In the genomic region with DNA sequence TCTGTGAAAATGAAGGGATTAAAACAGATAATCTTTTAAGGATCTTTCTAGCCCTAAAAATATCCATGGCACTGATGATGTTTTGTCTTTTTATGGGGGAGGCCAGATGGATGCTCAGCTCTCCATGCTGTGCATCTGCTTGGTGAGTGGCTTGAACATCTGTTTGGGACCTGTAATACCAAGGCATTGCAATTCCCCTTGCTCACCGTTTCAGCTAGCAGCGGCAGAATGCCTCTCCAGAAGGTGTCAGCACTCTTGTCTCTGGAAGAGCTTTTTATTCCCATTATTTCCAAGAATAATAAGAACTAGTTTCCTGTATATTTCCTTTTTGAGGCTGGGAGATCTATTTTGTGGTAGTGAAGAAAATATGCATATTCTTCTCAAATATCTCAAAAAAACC, we compare ENCODE assay signal across 20 cellular contexts.
DNase-seq lines count a peak whose midpoint lies in the region; ATAC-seq and TF ChIP-seq lines count a peak whose summit lies in the region.
"Had no signal": no experiment of that assay in that cellular context is flagged by ENCODE, and none has a peak within 500 bp of the region (broad histone marks: within the 10 kb centered on the region; RNA-seq: fewer than 3 reads in every experiment).

No MANE protein-coding gene starts in this region.

- no peaks in the 10 kb centered on the region for H3K9me3 ChIP-seq in endodermal cell (ENCODE audit: control insufficient read depth, low read length)
- H3K9me3 ChIP-seq: neutrophil had no signal

- DNase-seq in GM23338 (ENCODE audit: low spot score) (peak; percentile 65), NCI-H69 (lab: John Stamatoyannopoulos, UW) (peak; percentile 79), endodermal cell (no peak), retina (peak; percentile 14), germinal center (ENCODE audit: low spot score) (no peak)
- no peak for DNase-seq in stimulated activated naive CD4-positive, alpha-beta T cell (lab: John Stamatoyannopoulos, UW)
- no peak for DNase-seq in stimulated activated CD4-positive, alpha-beta T cell treated with anti-CD3 and anti-CD28 coated beads, Interleukin-4, amount 100 ng/mL, for 1 hour
- DNase-seq: activated naive CD4-positive, alpha-beta T cell; AML-193; DMS79; effector memory CD8-positive, alpha-beta T cell; foreskin keratinocyte; Karpas-422; mammary epithelial cell; NCI-H1436; RPMI8226; T-helper 1 cell had no signal

- H3K4me1 ChIP-seq in GM23338 (ENCODE audit: insufficient read depth) = peaks cover 45% of the 10 kb centered on the region
- H3K4me1 ChIP-seq in endodermal cell (ENCODE audit: control insufficient read depth, insufficient read depth, low read length) = peaks cover 14% of the 10 kb centered on the region

- TF ChIP-seq CTCF in GM23338 (conservative IDR thresholded peaks at IDR 0.05; ENCODE audit: low read depth in 2 of 2) (peak; percentile 28 to 35; a peak in 2 of 4 replicates), endodermal cell (conservative IDR thresholded peaks at IDR 0.05) (peak; percentile 52)

- H3K4me1 Mint-ChIP-seq in GM23338 = peaks cover 68% of the 10 kb centered on the region
- H3K4me1 Mint-ChIP-seq in endodermal cell = peaks cover 39% of the 10 kb centered on the region

- H3K79me2 ChIP-seq in GM23338 (replicated peaks; ENCODE audit: insufficient read depth) = no peaks in the 10 kb centered on the region; the same call in 1 of the 2 replicates

- H3F3A ChIP-seq in GM23338 (replicated peaks; ENCODE audit: low read depth) = no peaks in the 10 kb centered on the region

- H3K36me3 Mint-ChIP-seq in GM23338 (ENCODE audit: low read depth) (no peaks in the 10 kb centered on the region), endodermal cell (ENCODE audit: low read depth) (peaks cover 4% of the 10 kb centered on the region)

- H3K27ac Mint-ChIP-seq in GM23338 = no peak overlapping the region
- H3K27ac Mint-ChIP-seq in endodermal cell = no peak overlapping the region
- H3K27ac Mint-ChIP-seq: effector memory CD8-positive, alpha-beta T cell had no signal

- H3K36me3 ChIP-seq in GM23338 (ENCODE audit: insufficient read depth) = no peaks in the 10 kb centered on the region
- H3K36me3 ChIP-seq in endodermal cell (ENCODE audit: control insufficient read depth, insufficient read depth, low read length) = no peaks in the 10 kb centered on the region
- H3K36me3 ChIP-seq: neutrophil had no signal

- H3K9me2 ChIP-seq in GM23338 (ENCODE audit: insufficient read depth) = no peaks in the 10 kb centered on the region

- no peak overlapping the region for H3K4me3 Mint-ChIP-seq in GM23338
- no peak overlapping the region for H3K4me3 Mint-ChIP-seq in endodermal cell
- H3K4me3 Mint-ChIP-seq: effector memory CD8-positive, alpha-beta T cell had no signal

- no peaks in the 10 kb centered on the region; the same call in 2 of the 3 replicates for H3K9me3 Mint-ChIP-seq in GM23338
- H3K9me3 Mint-ChIP-seq in endodermal cell = no peaks in the 10 kb centered on the region
- H3K9me3 Mint-ChIP-seq: effector memory CD8-positive, alpha-beta T cell had no signal

- ATAC-seq in GM23338 (peak; percentile 62), GM21526 (IDR thresholded peaks at IDR 0.05; ENCODE audit: low FRiP score, unreplicated experiment) (no peak)
- ATAC-seq: effector memory CD8-positive, alpha-beta T cell; foreskin keratinocyte had no signal

- H3K27me3 ChIP-seq in GM23338 (ENCODE audit: insufficient read depth) = no peaks in the 10 kb centered on the region
- H3K27me3 ChIP-seq in endodermal cell (ENCODE audit: control insufficient read depth, insufficient read depth, low read length, poor library complexity, severe bottlenecking) = no peaks in the 10 kb centered on the region
- H3K27me3 ChIP-seq: foreskin keratinocyte had no signal

- no peak overlapping the region for H3K27ac ChIP-seq in GM23338 (ENCODE audit: low read depth)
- H3K27ac ChIP-seq in endodermal cell (ENCODE audit: low read depth, low read length) = peak overlapping the region; percentile 82
- H3K27ac ChIP-seq: foreskin keratinocyte, HL-60, neutrophil had no signal

- 51% methylated on average over 2 of the region's 2 CpGs; no CpG with 5 or more reads in 1 of the 2 experiments for WGBS in endodermal cell (ENCODE audit: insufficient coverage in 1 of 2, insufficient read length in 1 of 2), 2 experiments

- no peak overlapping the region for H3K4me2 ChIP-seq in GM23338

- no peak overlapping the region for H3K4me3 ChIP-seq in GM23338
- H3K4me3 ChIP-seq in endodermal cell (ENCODE audit: low read length) = no peak overlapping the region

- no peak overlapping the region for H3K9ac ChIP-seq in endodermal cell (ENCODE audit: extremely low read depth, low read length, poor library complexity, severe bottlenecking)

- H3K27me3 Mint-ChIP-seq in GM23338 (ENCODE audit: insufficient read depth, low read depth, poor library complexity) (peaks cover 4% of the 10 kb centered on the region), endodermal cell (ENCODE audit: insufficient read depth) (no peaks in the 10 kb centered on the region)
- H3K27me3 Mint-ChIP-seq: effector memory CD8-positive, alpha-beta T cell had no signal

- H4K20me1 ChIP-seq in GM23338 (replicated peaks; ENCODE audit: insufficient read depth) = no peaks in the 10 kb centered on the region

- no peak overlapping the region for H2AFZ ChIP-seq in GM23338

TF ChIP-seq in GM23338, 12 proteins besides CTCF, POLR2A, EP300 and RAD21 (continues in another document):
- no peak for TF ChIP-seq ZNF331 (CRISPR knock-in tag; IDR thresholded peaks at IDR 0.05; ENCODE audit: low read depth)
- no peak for TF ChIP-seq EZH2 (IDR thresholded peaks at IDR 0.05; ENCODE audit: low read depth, unreplicated experiment)
- TF ChIP-seq, protein P1, sequence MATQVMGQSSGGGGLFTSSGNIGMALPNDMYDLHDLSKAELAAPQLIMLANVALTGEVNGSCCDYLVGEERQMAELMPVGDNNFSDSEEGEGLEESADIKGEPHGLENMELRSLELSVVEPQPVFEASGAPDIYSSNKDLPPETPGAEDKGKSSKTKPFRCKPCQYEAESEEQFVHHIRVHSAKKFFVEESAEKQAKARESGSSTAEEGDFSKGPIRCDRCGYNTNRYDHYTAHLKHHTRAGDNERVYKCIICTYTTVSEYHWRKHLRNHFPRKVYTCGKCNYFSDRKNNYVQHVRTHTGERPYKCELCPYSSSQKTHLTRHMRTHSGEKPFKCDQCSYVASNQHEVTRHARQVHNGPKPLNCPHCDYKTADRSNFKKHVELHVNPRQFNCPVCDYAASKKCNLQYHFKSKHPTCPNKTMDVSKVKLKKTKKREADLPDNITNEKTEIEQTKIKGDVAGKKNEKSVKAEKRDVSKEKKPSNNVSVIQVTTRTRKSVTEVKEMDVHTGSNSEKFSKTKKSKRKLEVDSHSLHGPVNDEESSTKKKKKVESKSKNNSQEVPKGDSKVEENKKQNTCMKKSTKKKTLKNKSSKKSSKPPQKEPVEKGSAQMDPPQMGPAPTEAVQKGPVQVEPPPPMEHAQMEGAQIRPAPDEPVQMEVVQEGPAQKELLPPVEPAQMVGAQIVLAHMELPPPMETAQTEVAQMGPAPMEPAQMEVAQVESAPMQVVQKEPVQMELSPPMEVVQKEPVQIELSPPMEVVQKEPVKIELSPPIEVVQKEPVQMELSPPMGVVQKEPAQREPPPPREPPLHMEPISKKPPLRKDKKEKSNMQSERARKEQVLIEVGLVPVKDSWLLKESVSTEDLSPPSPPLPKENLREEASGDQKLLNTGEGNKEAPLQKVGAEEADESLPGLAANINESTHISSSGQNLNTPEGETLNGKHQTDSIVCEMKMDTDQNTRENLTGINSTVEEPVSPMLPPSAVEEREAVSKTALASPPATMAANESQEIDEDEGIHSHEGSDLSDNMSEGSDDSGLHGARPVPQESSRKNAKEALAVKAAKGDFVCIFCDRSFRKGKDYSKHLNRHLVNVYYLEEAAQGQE (IDR thresholded peaks at IDR 0.05; ENCODE audit: unreplicated experiment) = no peak

Comparison
In these comparisons a context has a peak if more than half of its experiments do, and no peak if none do; other contexts are left out.
1. DNase-seq: peak in GM23338 (single experiment), NCI-H69 (single experiment) and retina (single experiment); none in endodermal cell (single experiment), stimulated activated naive CD4-positive, alpha-beta T cell (0 of 6), germinal center (single experiment) and stimulated activated CD4-positive, alpha-beta T cell treated with anti-CD3 and anti-CD28 coated beads, Interleukin-4, amount 100 ng/mL, for 1 hour (single experiment).